ENCODE assay signal across 10 cellular contexts in the genomic region with DNA sequence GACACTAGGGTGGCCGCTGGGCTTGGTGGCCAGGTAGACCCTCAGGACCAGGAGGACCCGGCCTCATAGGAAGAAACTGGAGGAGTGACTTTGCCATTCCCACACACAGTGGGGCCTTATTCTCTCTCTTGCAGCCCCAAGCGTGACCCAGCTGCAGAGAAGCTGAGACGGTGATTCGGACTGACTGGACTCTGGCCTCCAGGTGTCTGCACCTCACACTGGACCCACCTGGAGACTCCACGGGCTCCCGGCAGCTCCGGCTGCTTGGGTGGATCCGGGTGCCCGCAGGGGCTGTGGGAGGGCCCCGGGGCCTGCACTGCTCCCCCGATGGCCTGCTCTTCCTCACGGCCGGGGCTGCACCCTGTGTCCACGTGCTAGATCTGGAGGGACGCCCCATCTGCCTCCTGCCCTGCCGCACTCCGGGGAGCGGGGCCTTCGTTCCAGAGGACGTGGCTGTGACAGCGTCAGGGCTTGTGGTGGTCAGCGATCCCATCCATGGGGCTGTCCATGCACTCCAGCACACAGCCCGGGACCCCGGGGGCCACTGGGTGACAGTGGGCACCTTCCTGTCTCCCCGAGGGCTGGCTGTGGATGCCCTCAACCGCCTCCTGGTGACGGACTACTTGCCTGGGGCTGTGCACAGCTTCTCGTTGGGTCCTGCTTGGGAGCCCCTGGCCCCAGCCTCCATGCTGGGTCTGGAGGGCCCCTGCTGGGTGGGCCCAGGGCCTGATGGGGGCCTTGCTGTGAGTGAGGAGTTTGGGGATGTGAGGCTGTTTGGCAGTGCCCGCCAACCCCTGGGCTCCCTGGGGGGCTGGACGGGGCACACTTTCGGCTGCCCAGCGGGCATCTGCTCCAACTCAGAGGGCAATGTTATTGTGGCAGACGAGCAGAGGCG. TPM values are rescaled to one million over a fixed set of nuclear protein-coding genes. Genes with fewer than 3 reads are reported as not detected.
DNase-seq lines count a peak whose midpoint lies in the region; ATAC-seq and TF ChIP-seq lines count a peak whose summit lies in the region.
"Had no signal": no experiment of that assay in that cellular context is flagged by ENCODE, and none has a peak within 500 bp of the region (broad histone marks: within the 10 kb centered on the region; RNA-seq: fewer than 3 reads in every experiment).

No MANE protein-coding gene starts in this region.

- H3K27ac Mint-ChIP-seq in activated T-helper 2 cell treated with anti-CD3 and anti-CD28 coated beads, Interferon-gamma antibody, Interleukin-2, Interleukin-4, amounts not matched to agents 10 μg/mL and 5 μg/mL and 100 μg/mL, durations not matched to agents 14 hours and 24 hours and 36 hours: peak overlapping the region; percentile 81
- peak overlapping the region in 4 of 6 donors; percentile 50 to 83 (median 64) for H3K27ac Mint-ChIP-seq in naive B cell

- no peak for ATAC-seq in heart left ventricle
- ATAC-seq in Right ventricle myocardium inferior: no peak
- ATAC-seq in naive B cell (ENCODE audit: low read depth in 2 of 2): no peak
- ATAC-seq in HG02840 (IDR thresholded peaks at IDR 0.05; ENCODE audit: low FRiP score, unreplicated experiment): no peak
- ATAC-seq in HG03460 (IDR thresholded peaks at IDR 0.05; ENCODE audit: unreplicated experiment): no peak

- H3K4me1 Mint-ChIP-seq in activated T-helper 2 cell treated with anti-CD3 and anti-CD28 coated beads, Interferon-gamma antibody, Interleukin-2, Interleukin-4, amounts not matched to agents 10 μg/mL and 5 μg/mL and 100 μg/mL, durations not matched to agents 14 hours and 24 hours and 36 hours (ENCODE audit: low read depth): peaks cover 24% of the 10 kb centered on the region
- peaks cover 29 to 36% (median 34%) of the 10 kb centered on the region in 3 donors for H3K4me1 Mint-ChIP-seq in naive B cell

- H3K36me3 Mint-ChIP-seq in activated T-helper 2 cell treated with anti-CD3 and anti-CD28 coated beads, Interferon-gamma antibody, Interleukin-2, Interleukin-4, amounts not matched to agents 10 μg/mL and 5 μg/mL and 100 μg/mL, durations not matched to agents 14 hours and 24 hours and 36 hours (ENCODE audit: low read depth): no peaks in the 10 kb centered on the region
- no peaks in the 10 kb centered on the region for H3K36me3 Mint-ChIP-seq in naive B cell

- H3K9me3 Mint-ChIP-seq in activated T-helper 2 cell treated with anti-CD3 and anti-CD28 coated beads, Interferon-gamma antibody, Interleukin-2, Interleukin-4, amounts not matched to agents 10 μg/mL and 5 μg/mL and 100 μg/mL, durations not matched to agents 14 hours and 24 hours and 36 hours: no peaks in the 10 kb centered on the region
- H3K9me3 Mint-ChIP-seq in naive B cell: no peaks in the 10 kb centered on the region

- H3K27me3 ChIP-seq in heart left ventricle (peaks cover 0 to 19% (median 0%) of the 10 kb centered on the region in 9 donors), uterus (no peaks in the 10 kb centered on the region), SJCRH30 (peaks cover 27% of the 10 kb centered on the region)

- no peak for TF ChIP-seq POLR2A in heart left ventricle (IDR thresholded peaks at IDR 0.05)
- TF ChIP-seq POLR2A in uterus (IDR thresholded peaks at IDR 0.05): no peak

- H3K4me1 ChIP-seq in heart left ventricle: peaks cover 0 to 46% (median 39%) of the 10 kb centered on the region in 12 donors
- H3K4me1 ChIP-seq in uterus: peaks cover 13 to 15% of the 10 kb centered on the region in 2 donors
- peaks cover 38% of the 10 kb centered on the region for H3K4me1 ChIP-seq in SJCRH30

- no peak for DNase-seq in heart left ventricle
- no peak for DNase-seq in Right ventricle myocardium inferior (ENCODE audit: missing footprints)
- no peak for DNase-seq in activated T-helper 2 cell treated with anti-CD3 and anti-CD28 coated beads, Interferon-gamma antibody, Interleukin-2, Interleukin-4, amounts not matched to agents 10 μg/mL and 5 μg/mL and 100 μg/mL, durations not matched to agents 14 hours and 24 hours and 36 hours (ENCODE audit: low spot score)
- no peak for DNase-seq in naive B cell
- no peak for DNase-seq in uterus
- DNase-seq in SJCRH30: no peak
- DNase-seq: NCI-H2107 had no signal

- H3K4me3 Mint-ChIP-seq in activated T-helper 2 cell treated with anti-CD3 and anti-CD28 coated beads, Interferon-gamma antibody, Interleukin-2, Interleukin-4, amounts not matched to agents 10 μg/mL and 5 μg/mL and 100 μg/mL, durations not matched to agents 14 hours and 24 hours and 36 hours (ENCODE audit: low read depth): peak overlapping the region; percentile 58
- H3K4me3 Mint-ChIP-seq in naive B cell: peak overlapping the region; percentile 70 to 84 (median 78)

- no peaks in the 10 kb centered on the region for H3K27me3 Mint-ChIP-seq in activated T-helper 2 cell treated with anti-CD3 and anti-CD28 coated beads, Interferon-gamma antibody, Interleukin-2, Interleukin-4, amounts not matched to agents 10 μg/mL and 5 μg/mL and 100 μg/mL, durations not matched to agents 14 hours and 24 hours and 36 hours (ENCODE audit: low read depth)
- peaks cover 0 to 4% (median under 1%) of the 10 kb centered on the region in 3 donors for H3K27me3 Mint-ChIP-seq in naive B cell

- H3K9me3 ChIP-seq in heart left ventricle: no peaks in the 10 kb centered on the region
- no peaks in the 10 kb centered on the region for H3K9me3 ChIP-seq in uterus
- no peaks in the 10 kb centered on the region for H3K9me3 ChIP-seq in SJCRH30 (replicated peaks)

- TF ChIP-seq CTCF in heart left ventricle (IDR thresholded peaks at IDR 0.05): no peak
- no peak for TF ChIP-seq CTCF in uterus (IDR thresholded peaks at IDR 0.05)

- 91 to 93% (median 92%) methylated on average over 16 to 35 of the region's 35 CpGs for WGBS in heart left ventricle, 4 donors

- H3K4me3 ChIP-seq in heart left ventricle (peak overlapping the region in 10 of 12 donors; percentile 39 to 58 (median 45)), uterus (peak overlapping the region in 1 of 2 donors; percentile 25), SJCRH30 (no peak overlapping the region)

- H3K27ac ChIP-seq in heart left ventricle (peak overlapping the region in 10 of 12 donors; percentile 5 to 75 (median 64)), uterus (peak overlapping the region; percentile 39 to 57), SJCRH30 (no peak overlapping the region)

- no peaks in the 10 kb centered on the region for H3K36me3 ChIP-seq in heart left ventricle
- H3K36me3 ChIP-seq in uterus: no peaks in the 10 kb centered on the region
- no peaks in the 10 kb centered on the region for H3K36me3 ChIP-seq in SJCRH30

- intact Hi-C loops in heart left ventricle (cut with DNase I): no loop called here
- intact Hi-C loops in Right ventricle myocardium inferior (cut with DNase I): no loop called here
- intact Hi-C loops in activated T-helper 2 cell treated with anti-CD3 and anti-CD28 coated beads, Interferon-gamma antibody, Interleukin-2, Interleukin-4, amounts not matched to agents 10 μg/mL and 5 μg/mL and 100 μg/mL, durations not matched to agents 14 hours and 24 hours and 36 hours (cut with micrococcal nuclease): loop anchor here (5.0 kb wide), 1 partner anchor 40 kb away; the partner anchor contains the start of gene CAPN15
- intact Hi-C loops in uterus (cut with DNase I; ENCODE audit: low total_unique reads): no loop called here

RNA-seq across cellular contexts. Expression of gene NHLRC4, which starts 0.8 kb away (rescaled TPM):
- under 1 TPM in 8 of 9 donors, not detected in 1; 0.23 to 0.86 (median 0.56) TPM for total RNA-seq in heart left ventricle
- polyA plus RNA-seq in heart left ventricle: under 1 TPM; 0.46 to 0.50 TPM
- total RNA-seq in Right ventricle myocardium inferior: 0.57 TPM
- total RNA-seq in activated T-helper 2 cell treated with anti-CD3 and anti-CD28 coated beads, Interferon-gamma antibody, Interleukin-2, Interleukin-4, amounts not matched to agents 10 μg/mL and 5 μg/mL and 100 μg/mL, durations not matched to agents 14 hours and 24 hours and 36 hours: 1.1 and 1.3 TPM in 2 replicates
- polyA plus RNA-seq in naive B cell (ENCODE audit: low read depth in 6 of 6): 1 to 10 TPM in 4 of 6 donors, under 1 TPM in 2; 0.90 to 3.4 (median 1.9) TPM
- 1 to 10 TPM; 1.2 to 7.5 (median 1.5) TPM for total RNA-seq in uterus
- 0.08 TPM in 1 of 2 replicates, not detected in the other for total RNA-seq in SJCRH30 (2014; rRNA removed; shearing (Covaris generic))

RNA-seq across cellular contexts. Expression of gene PIGQ, which starts 2.2 kb away (rescaled TPM):
- 10 to 100 TPM; 16.4 to 39.5 (median 22.0) TPM for total RNA-seq in heart left ventricle
- 10 to 100 TPM; 21.8 to 35.8 TPM for polyA plus RNA-seq in heart left ventricle
- total RNA-seq in Right ventricle myocardium inferior: 16.6 TPM
- total RNA-seq in activated T-helper 2 cell treated with anti-CD3 and anti-CD28 coated beads, Interferon-gamma antibody, Interleukin-2, Interleukin-4, amounts not matched to agents 10 μg/mL and 5 μg/mL and 100 μg/mL, durations not matched to agents 14 hours and 24 hours and 36 hours: 43.4 and 44.9 TPM in 2 replicates
- 10 to 100 TPM in 5 of 6 donors, 1 to 10 TPM in 1; 4.5 to 22.2 (median 12.7) TPM for polyA plus RNA-seq in naive B cell (ENCODE audit: low read depth in 6 of 6)
- total RNA-seq in uterus: 10 to 100 TPM in 3 of 4 donors, 1 to 10 TPM in 1; 10.0 to 56.9 (median 30.7) TPM
- total RNA-seq in SJCRH30 (2014; rRNA removed; shearing (Covaris generic)): 20.9 and 24.4 TPM in 2 replicates

RNA-seq across cellular contexts. Expression of gene PRR35, which starts 7.4 kb away (rescaled TPM):
- not detected for total RNA-seq in heart left ventricle
- not detected for polyA plus RNA-seq in heart left ventricle
- total RNA-seq in Right ventricle myocardium inferior: not detected
- total RNA-seq in activated T-helper 2 cell treated with anti-CD3 and anti-CD28 coated beads, Interferon-gamma antibody, Interleukin-2, Interleukin-4, amounts not matched to agents 10 μg/mL and 5 μg/mL and 100 μg/mL, durations not matched to agents 14 hours and 24 hours and 36 hours: not detected in 2 replicates
- polyA plus RNA-seq in naive B cell (ENCODE audit: low read depth in 6 of 6): not detected
- not detected for total RNA-seq in uterus
- not detected in 2 replicates for total RNA-seq in SJCRH30 (2014; rRNA removed; shearing (Covaris generic))
- total RNA-seq: SK-MEL-5 had no signal

RNA-seq across cellular contexts. Expression of gene RAB40C, which starts 22.3 kb away (rescaled TPM):
- 10 to 100 TPM; 10.2 to 17.8 (median 12.6) TPM for total RNA-seq in heart left ventricle
- polyA plus RNA-seq in heart left ventricle: 10 to 100 TPM; 15.2 to 22.0 TPM
- total RNA-seq in Right ventricle myocardium inferior: 8.8 TPM
- total RNA-seq in activated T-helper 2 cell treated with anti-CD3 and anti-CD28 coated beads, Interferon-gamma antibody, Interleukin-2, Interleukin-4, amounts not matched to agents 10 μg/mL and 5 μg/mL and 100 μg/mL, durations not matched to agents 14 hours and 24 hours and 36 hours: 13.4 and 16.2 TPM in 2 replicates
- polyA plus RNA-seq in naive B cell (ENCODE audit: low read depth in 6 of 6): 10 to 100 TPM in 2 of 6 donors, 1 to 10 TPM in 4; 6.8 to 14.5 (median 9.4) TPM
- total RNA-seq in uterus: 10 to 100 TPM in 2 of 4 donors, 1 to 10 TPM in 1, under 1 TPM in 1; 0.59 to 25.4 (median 14.3) TPM
- 13.2 and 14.4 TPM in 2 replicates for total RNA-seq in SJCRH30 (2014; rRNA removed; shearing (Covaris generic))

RNA-seq across cellular contexts. Expression of gene CAPN15, which starts 40.1 kb away (rescaled TPM):
- 10 to 100 TPM; 12.0 to 35.5 (median 20.0) TPM for total RNA-seq in heart left ventricle
- 10 to 100 TPM; 20.8 to 26.0 TPM for polyA plus RNA-seq in heart left ventricle
- total RNA-seq in Right ventricle myocardium inferior: 16.8 TPM
- total RNA-seq in activated T-helper 2 cell treated with anti-CD3 and anti-CD28 coated beads, Interferon-gamma antibody, Interleukin-2, Interleukin-4, amounts not matched to agents 10 μg/mL and 5 μg/mL and 100 μg/mL, durations not matched to agents 14 hours and 24 hours and 36 hours: 101 and 103 TPM in 2 replicates
- 10 to 100 TPM in 1 of 6 donors, 1 to 10 TPM in 5; 4.3 to 11.0 (median 5.0) TPM for polyA plus RNA-seq in naive B cell (ENCODE audit: low read depth in 6 of 6)
- total RNA-seq in uterus: 10 to 100 TPM in 3 of 4 donors, 1 to 10 TPM in 1; 7.9 to 37.3 (median 19.3) TPM
- 48.8 and 54.0 TPM in 2 replicates for total RNA-seq in SJCRH30 (2014; rRNA removed; shearing (Covaris generic))
